ENCODE assay signal across 1 cellular context in genomic region chr2:234995332-234996007, GRCh38.
TF ChIP-seq lines count a peak whose summit lies in the region.

No MANE protein-coding gene starts in this region.

TF ChIP-seq in HepG2, 621 proteins besides CTCF, POLR2A, EP300 and RAD21 (continued from another document and continues in another):
- TF ChIP-seq HMGA1 (CRISPR knock-in tag; conservative IDR thresholded peaks at IDR 0.05) (no peak), CC2D1A (CRISPR knock-in tag; IDR thresholded peaks at IDR 0.05) (0 out of 2 replicates have a peak, but pooled peaks have one; percentile 60), MIER3 (CRISPR knock-in tag; IDR thresholded peaks at IDR 0.05; ENCODE audit: borderline replicate concordance) (peak; percentile 56; the same call in 1 of the 2 replicates), ARID4A (CRISPR knock-in tag; IDR thresholded peaks at IDR 0.05; ENCODE audit: borderline replicate concordance) (0 out of 2 replicates have a peak, but pooled peaks have one; percentile 36), POGZ (CRISPR knock-in tag; IDR thresholded peaks at IDR 0.05) (peak; percentile 81), ZBTB46 (CRISPR knock-in tag; IDR thresholded peaks at IDR 0.05; ENCODE audit: borderline replicate concordance) (peak; percentile 99), ZNF263 (CRISPR knock-in tag; IDR thresholded peaks at IDR 0.05) (no peak), BCL3 (CRISPR knock-in tag; IDR thresholded peaks at IDR 0.05) (peak; percentile 79; the same call in 1 of the 2 replicates), ZNF496 (CRISPR knock-in tag; IDR thresholded peaks at IDR 0.05; ENCODE audit: insufficient replicate concordance) (no peak), TEAD3 (CRISPR knock-in tag; optimal IDR thresholded peaks at IDR 0.05; ENCODE audit: borderline replicate concordance) (peak; percentile 76), ARNT2 (CRISPR knock-in tag; IDR thresholded peaks at IDR 0.05; ENCODE audit: low read depth) (peak; percentile 64), HNF1A (IDR thresholded peaks at IDR 0.05; ENCODE audit: low read depth) (no peak), HNF1A (CRISPR knock-in tag; IDR thresholded peaks at IDR 0.05; ENCODE audit: borderline replicate concordance) (peak; percentile 71; the same call in 1 of the 2 replicates), ERF (CRISPR knock-in tag; IDR thresholded peaks at IDR 0.05) (peak; percentile 32; the same call in 1 of the 2 replicates), KLF12 (CRISPR knock-in tag; IDR thresholded peaks at IDR 0.05; ENCODE audit: borderline replicate concordance) (no peak), ZFY (CRISPR knock-in tag; IDR thresholded peaks at IDR 0.05) (peak; percentile 39; the same call in 1 of the 2 replicates), ZBTB10 (CRISPR knock-in tag; IDR thresholded peaks at IDR 0.05; ENCODE audit: borderline replicate concordance) (peak; percentile 96; the same call in 1 of the 2 replicates), RERE (CRISPR knock-in tag; IDR thresholded peaks at IDR 0.05; ENCODE audit: low read depth) (peak; percentile 65), SOX5 (CRISPR knock-in tag; IDR thresholded peaks at IDR 0.05; ENCODE audit: borderline replicate concordance) (peak; percentile 86), SNAPC4 (CRISPR knock-in tag; IDR thresholded peaks at IDR 0.05) (0 out of 2 replicates have a peak, but pooled peaks have one; percentile 58), ELF1 (CRISPR knock-in tag; IDR thresholded peaks at IDR 0.05) (no peak), ZNF563 (CRISPR knock-in tag; IDR thresholded peaks at IDR 0.05) (0 out of 2 replicates have a peak, but pooled peaks have one; percentile 31), KAT7 (CRISPR knock-in tag; IDR thresholded peaks at IDR 0.05; ENCODE audit: borderline replicate concordance) (0 out of 2 replicates have a peak, but pooled peaks have one; percentile 68), ZNF335 (CRISPR knock-in tag; IDR thresholded peaks at IDR 0.05) (peak; percentile 62; the same call in 1 of the 2 replicates)
